In the genomic region with DNA sequence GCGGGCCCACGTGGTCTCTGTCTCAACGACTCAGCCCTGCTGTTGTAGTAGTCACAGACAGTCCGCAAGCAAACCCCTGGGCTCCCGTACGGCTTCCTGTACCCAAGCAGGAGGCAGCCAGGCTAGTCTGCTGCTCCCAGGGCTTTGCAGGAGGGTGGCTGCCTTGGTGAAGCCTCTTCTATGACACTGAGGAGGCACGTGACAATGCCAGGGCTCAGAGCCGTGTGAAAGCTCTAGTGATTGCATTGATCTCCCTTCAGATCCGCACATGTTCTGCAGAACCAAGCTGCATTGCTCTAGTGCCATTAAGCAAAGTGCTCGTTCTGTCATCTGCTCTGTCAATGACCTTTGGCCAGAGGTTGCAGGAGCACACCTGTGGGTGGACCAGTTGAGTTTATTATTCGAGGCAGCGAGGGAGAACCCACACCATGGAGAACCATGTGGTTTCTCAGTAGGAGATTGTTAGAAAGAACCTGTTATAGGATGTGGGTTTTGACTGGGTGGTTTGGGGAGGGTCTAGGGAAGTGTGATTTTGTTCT, we compare ENCODE assay signal across 19 cellular contexts. TPM values are rescaled to one million over a fixed set of nuclear protein-coding genes. Genes with fewer than 3 reads are reported as not detected.
DNase-seq lines count a peak whose midpoint lies in the region; ATAC-seq and TF ChIP-seq lines count a peak whose summit lies in the region.
"Had no signal": no experiment of that assay in that cellular context is flagged by ENCODE, and none has a peak within 500 bp of the region (broad histone marks: within the 10 kb centered on the region; RNA-seq: fewer than 3 reads in every experiment).

No MANE protein-coding gene starts in this region.

- H3K4me1 ChIP-seq in CD4-positive, alpha-beta memory T cell (ENCODE audit: insufficient read depth, low read length), result no peaks in the 10 kb centered on the region
- H3K4me1 ChIP-seq in right lobe of liver, result no peaks in the 10 kb centered on the region
- no peaks in the 10 kb centered on the region for H3K4me1 ChIP-seq in MM.1S (ENCODE audit: low read length)
- H3K4me1 ChIP-seq: SJCRH30 had no signal

- no peaks in the 10 kb centered on the region for H3K27me3 ChIP-seq in CD4-positive, alpha-beta memory T cell (ENCODE audit: insufficient read depth, low read length)
- H3K27me3 ChIP-seq in right lobe of liver (peaks cover 0 to 7% of the 10 kb centered on the region in 2 donors), MM.1S (replicated peaks; ENCODE audit: insufficient read depth, low read length) (no peaks in the 10 kb centered on the region)
- H3K27me3 ChIP-seq: neutrophil, vagina had no signal

- no peaks in the 10 kb centered on the region for H3K9me2 ChIP-seq in MM.1S (replicated peaks; ENCODE audit: insufficient read depth, low read length)

- no peaks in the 10 kb centered on the region for H3K79me2 ChIP-seq in MM.1S (ENCODE audit: low read length)

- intact Hi-C loops in CD4-positive, alpha-beta memory T cell (cut with micrococcal nuclease), result no loop called here
- intact Hi-C loops in right lobe of liver (cut with DNase I), result no loop called here

- peaks cover 27% of the 10 kb centered on the region for H3K4me1 Mint-ChIP-seq in activated CD4-positive, alpha-beta T cell treated with anti-CD3 and anti-CD28 coated beads, Interleukin-2, amount 10 ng/mL, durations not matched to agents 7 days and 5 days
- H3K4me1 Mint-ChIP-seq in CD4-positive, alpha-beta memory T cell, result peaks cover 9 to 26% (median 12%) of the 10 kb centered on the region in 4 donors
- H3K4me1 Mint-ChIP-seq in activated CD8-positive, alpha-beta T cell treated with anti-CD3 and anti-CD28 coated beads, Interleukin-2, amount 10 ng/mL, durations not matched to agents 7 days and 5 days (ENCODE audit: low read depth), result peaks cover 10% of the 10 kb centered on the region

- peaks cover 9% of the 10 kb centered on the region for H3K27me3 Mint-ChIP-seq in activated CD4-positive, alpha-beta T cell treated with anti-CD3 and anti-CD28 coated beads, Interleukin-2, amount 10 ng/mL, durations not matched to agents 7 days and 5 days
- peaks cover 4 to 9% of the 10 kb centered on the region in 2 donors for H3K27me3 Mint-ChIP-seq in CD4-positive, alpha-beta memory T cell
- H3K27me3 Mint-ChIP-seq in activated CD8-positive, alpha-beta T cell treated with anti-CD3 and anti-CD28 coated beads, Interleukin-2, amount 10 ng/mL, durations not matched to agents 7 days and 5 days (ENCODE audit: low read depth), result peaks cover 8% of the 10 kb centered on the region

- H3K36me3 ChIP-seq in CD4-positive, alpha-beta memory T cell (ENCODE audit: insufficient read depth, low read length), result no peaks in the 10 kb centered on the region
- H3K36me3 ChIP-seq in right lobe of liver, result no peaks in the 10 kb centered on the region
- no peaks in the 10 kb centered on the region for H3K36me3 ChIP-seq in MM.1S (replicated peaks; ENCODE audit: insufficient read depth, low read length)
- H3K36me3 ChIP-seq: neutrophil, SJCRH30, vagina had no signal

- H3F3A ChIP-seq in MM.1S (ENCODE audit: insufficient read depth, low read length), result no peaks in the 10 kb centered on the region

- no peaks in the 10 kb centered on the region for H3K36me3 Mint-ChIP-seq in activated CD4-positive, alpha-beta T cell treated with anti-CD3 and anti-CD28 coated beads, Interleukin-2, amount 10 ng/mL, durations not matched to agents 7 days and 5 days (ENCODE audit: low read depth)
- H3K36me3 Mint-ChIP-seq in CD4-positive, alpha-beta memory T cell, result no peaks in the 10 kb centered on the region
- no peaks in the 10 kb centered on the region for H3K36me3 Mint-ChIP-seq in activated CD8-positive, alpha-beta T cell treated with anti-CD3 and anti-CD28 coated beads, Interleukin-2, amount 10 ng/mL, durations not matched to agents 7 days and 5 days (ENCODE audit: low read depth)
- H3K36me3 Mint-ChIP-seq: activated CD4-positive, alpha-beta memory T cell treated with anti-CD3 and anti-CD28 coated beads for 36 hours had no signal

- no peak overlapping the region for H3K4me3 ChIP-seq in CD4-positive, alpha-beta memory T cell (ENCODE audit: low read length in 2 of 2)
- H3K4me3 ChIP-seq in right lobe of liver (no peak overlapping the region), MM.1S (ENCODE audit: low read length) (no peak overlapping the region)
- H3K4me3 ChIP-seq: SJCRH30, vagina had no signal

- no peak overlapping the region for H2AFZ ChIP-seq in MM.1S (ENCODE audit: low read length)

- H3K27ac ChIP-seq in CD4-positive, alpha-beta memory T cell (ENCODE audit: low read depth, low read length), result no peak overlapping the region
- H3K27ac ChIP-seq in right lobe of liver (no peak overlapping the region), MM.1S (ENCODE audit: low read length) (no peak overlapping the region)
- H3K27ac ChIP-seq: neutrophil, SJCRH30, vagina had no signal

- 53% methylated on average over 9 of the region's 12 CpGs for WGBS in right lobe of liver (ENCODE audit: insufficient coverage, low coverage, low lambda C conversion rate, missing lambda C conversion rate)

- H3K4me2 ChIP-seq in MM.1S (ENCODE audit: low read depth, low read length), result no peak overlapping the region

- H3K27ac Mint-ChIP-seq in activated CD4-positive, alpha-beta T cell treated with anti-CD3 and anti-CD28 coated beads, Interleukin-2, amount 10 ng/mL, durations not matched to agents 7 days and 5 days, result peak overlapping the region; percentile 84
- H3K27ac Mint-ChIP-seq in CD4-positive, alpha-beta memory T cell, result peak overlapping the region in 5 of 7 donors; percentile 2 to 66 (median 29)
- H3K27ac Mint-ChIP-seq in activated CD8-positive, alpha-beta T cell treated with anti-CD3 and anti-CD28 coated beads, Interleukin-2, amount 10 ng/mL, durations not matched to agents 7 days and 5 days, result no peak overlapping the region
- H3K27ac Mint-ChIP-seq: activated CD4-positive, alpha-beta memory T cell treated with anti-CD3 and anti-CD28 coated beads for 36 hours had no signal

- H3K9me3 ChIP-seq in CD4-positive, alpha-beta memory T cell (ENCODE audit: control insufficient read depth in 1 of 2, low read length in 2 of 2), result no peaks in the 10 kb centered on the region
- no peaks in the 10 kb centered on the region for H3K9me3 ChIP-seq in right lobe of liver
- H3K9me3 ChIP-seq in MM.1S (replicated peaks; ENCODE audit: insufficient read depth, low read length), result no peaks in the 10 kb centered on the region
- H3K9me3 ChIP-seq: Caco-2, neutrophil, SJCRH30, vagina had no signal

- no peaks in the 10 kb centered on the region for H4K20me1 ChIP-seq in MM.1S (ENCODE audit: insufficient read depth, low read length)

- ATAC-seq in activated CD8-positive, alpha-beta T cell treated with anti-CD3 and anti-CD28 coated beads, Interleukin-2, amount 10 ng/mL, durations not matched to agents 7 days and 5 days, result peak; percentile 53
- peak; percentile 16 to 54 (median 51) for ATAC-seq in right lobe of liver

- no peaks in the 10 kb centered on the region for H3K9me3 Mint-ChIP-seq in activated CD4-positive, alpha-beta T cell treated with anti-CD3 and anti-CD28 coated beads, Interleukin-2, amount 10 ng/mL, durations not matched to agents 7 days and 5 days
- H3K9me3 Mint-ChIP-seq in CD4-positive, alpha-beta memory T cell, result peaks cover 0 to 3% (median 0%) of the 10 kb centered on the region in 8 donors
- no peaks in the 10 kb centered on the region for H3K9me3 Mint-ChIP-seq in activated CD8-positive, alpha-beta T cell treated with anti-CD3 and anti-CD28 coated beads, Interleukin-2, amount 10 ng/mL, durations not matched to agents 7 days and 5 days (ENCODE audit: insufficient read depth)
- H3K9me3 Mint-ChIP-seq: activated CD4-positive, alpha-beta memory T cell treated with anti-CD3 and anti-CD28 coated beads for 36 hours had no signal

- TF ChIP-seq CTCF in right lobe of liver (IDR thresholded peaks at IDR 0.05) (no peak), MM.1S (IDR thresholded peaks at IDR 0.05; ENCODE audit: low read length) (no peak)

- CTCF ChIA-PET in activated CD4-positive, alpha-beta T cell treated with anti-CD3 and anti-CD28 coated beads, Interleukin-2, amount 10 ng/mL, durations not matched to agents 7 days and 5 days (lab: Charles Lee), result interaction anchor here (3.3 kb wide), 1 partner anchor 19 kb away, joined by 8 read pairs; no protein-coding TSS in a partner anchor
- CTCF ChIA-PET in CD4-positive, alpha-beta memory T cell (lab: Charles Lee; ENCODE audit: partially characterized antibody), result no interaction called here
- CTCF ChIA-PET in activated CD8-positive, alpha-beta T cell treated with anti-CD3 and anti-CD28 coated beads, Interleukin-2, amount 10 ng/mL, durations not matched to agents 7 days and 5 days (lab: Charles Lee), result interaction anchor here (1.9 to 3.4 kb wide), 2 partner anchors 19 to 29 kb away, joined by 7 to 17 read pairs; no protein-coding TSS in a partner anchor

- peak overlapping the region; percentile 8 for H3K4me3 Mint-ChIP-seq in activated CD4-positive, alpha-beta T cell treated with anti-CD3 and anti-CD28 coated beads, Interleukin-2, amount 10 ng/mL, durations not matched to agents 7 days and 5 days
- peak overlapping the region in 5 of 8 donors; percentile 2 to 81 (median 41) for H3K4me3 Mint-ChIP-seq in CD4-positive, alpha-beta memory T cell
- no peak overlapping the region for H3K4me3 Mint-ChIP-seq in activated CD8-positive, alpha-beta T cell treated with anti-CD3 and anti-CD28 coated beads, Interleukin-2, amount 10 ng/mL, durations not matched to agents 7 days and 5 days
- H3K4me3 Mint-ChIP-seq: activated CD4-positive, alpha-beta memory T cell treated with anti-CD3 and anti-CD28 coated beads for 36 hours had no signal

- no peak for TF ChIP-seq POLR2A in right lobe of liver (IDR thresholded peaks at IDR 0.05)

- DNase-seq in activated CD4-positive, alpha-beta T cell treated with anti-CD3 and anti-CD28 coated beads, Interleukin-2, amount 10 ng/mL, durations not matched to agents 7 days and 5 days, result peak; percentile 47
- no peak for DNase-seq in activated CD4-positive, alpha-beta T cell treated with anti-CD3 and anti-CD28 coated beads for 4 hours
- DNase-seq in CD4-positive, alpha-beta memory T cell, result peak in 4 of 5 donors; percentile 15 to 26 (median 20)
- DNase-seq in activated CD8-positive, alpha-beta T cell treated with anti-CD3 and anti-CD28 coated beads, Interleukin-2, amount 10 ng/mL, durations not matched to agents 7 days and 5 days, result no peak
- DNase-seq in right lobe of liver, result no peak
- DNase-seq in NCI-H2196 (lab: John Stamatoyannopoulos, UW; ENCODE audit: unreplicated experiment), result no peak
- DNase-seq in OCI-M2 (lab: John Stamatoyannopoulos, UW; ENCODE audit: unreplicated experiment), result no peak
- no peak for DNase-seq in MM.1S
- DNase-seq: activated CD4-positive, alpha-beta memory T cell treated with anti-CD3 and anti-CD28 coated beads for 36 hours; MV-4-11; NCI-H2029; NCI-H524; SJCRH30; substantia nigra had no signal

- no peak overlapping the region for H3K9ac ChIP-seq in MM.1S (ENCODE audit: low read length)

- POLR2A ChIA-PET in activated CD4-positive, alpha-beta T cell treated with anti-CD3 and anti-CD28 coated beads, Interleukin-2, amount 10 ng/mL, durations not matched to agents 7 days and 5 days (lab: Charles Lee), result no interaction called here
- POLR2A ChIA-PET in CD4-positive, alpha-beta memory T cell (lab: Charles Lee; ENCODE audit: partially characterized antibody), result interaction anchor here (0.6 kb wide), 1 partner anchor 25 kb away, joined by 3 read pairs; no protein-coding TSS in a partner anchor
- POLR2A ChIA-PET in activated CD8-positive, alpha-beta T cell treated with anti-CD3 and anti-CD28 coated beads, Interleukin-2, amount 10 ng/mL, durations not matched to agents 7 days and 5 days (lab: Charles Lee), result no interaction called here

RNA-seq across cellular contexts. Expression of gene UMODL1, which starts 18.0 kb away (rescaled TPM):
- under 1 TPM; 0.10 to 0.21 TPM for total RNA-seq in activated CD4-positive, alpha-beta T cell treated with anti-CD3 and anti-CD28 coated beads, Interleukin-2, amount 10 ng/mL, durations not matched to agents 7 days and 5 days
- total RNA-seq in CD4-positive, alpha-beta memory T cell, result 1 to 10 TPM in 1 of 2 experiments, under 1 TPM in 1; 0.58 to 1.1 TPM
- polyA plus RNA-seq in CD4-positive, alpha-beta memory T cell, result under 1 TPM in 1 of 2 donors, not detected in 1; 0.08 TPM
- not detected for total RNA-seq in activated CD8-positive, alpha-beta T cell treated with anti-CD3 and anti-CD28 coated beads, Interleukin-2, amount 10 ng/mL, durations not matched to agents 7 days and 5 days
- total RNA-seq in right lobe of liver, result 1 to 10 TPM in 2 of 6 experiments, under 1 TPM in 2, not detected in 2; 0.06 to 1.2 (median 0.75) TPM
- total RNA-seq: activated CD4-positive, alpha-beta memory T cell treated with anti-CD3 and anti-CD28 coated beads for 36 hours; renal cortical epithelial cell; vagina had no signal
- polyA plus RNA-seq: aorta had no signal

Comparison
In these comparisons a context has a peak if more than half of its experiments do, and no peak if none do; other contexts are left out.
1. DNase-seq: peak in activated CD4-positive, alpha-beta T cell treated with anti-CD3 and anti-CD28 coated beads, Interleukin-2, amount 10 ng/mL, durations not matched to agents 7 days and 5 days (single experiment) and CD4-positive, alpha-beta memory T cell (4 of 5); none in activated CD4-positive, alpha-beta T cell treated with anti-CD3 and anti-CD28 coated beads for 4 hours (0 of 2), activated CD8-positive, alpha-beta T cell treated with anti-CD3 and anti-CD28 coated beads, Interleukin-2, amount 10 ng/mL, durations not matched to agents 7 days and 5 days (single experiment), right lobe of liver (0 of 3), NCI-H2196 (single experiment), OCI-M2 (single experiment) and MM.1S (single experiment).